34 cellular contexts compared by ENCODE assay signal in the genomic region with DNA sequence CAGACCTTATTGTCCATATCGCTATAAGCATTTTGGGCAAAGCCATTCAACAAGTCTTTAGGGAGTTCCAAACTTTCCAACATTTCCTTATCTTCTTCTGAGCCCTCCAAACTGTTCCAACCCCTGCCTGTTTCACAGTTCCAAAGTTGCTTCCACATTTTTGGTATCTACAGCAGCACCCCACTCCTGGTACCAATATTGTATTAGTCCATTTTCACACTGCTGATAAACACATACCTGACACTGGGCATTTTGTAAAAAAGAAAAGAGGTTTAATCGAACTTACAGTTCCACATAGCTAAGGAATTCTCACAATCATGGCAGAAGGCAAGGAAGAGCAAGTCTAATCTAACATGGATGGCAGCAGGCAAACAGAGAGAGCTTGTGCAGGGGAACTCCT.
"Had no signal": no experiment of that assay in that cellular context is flagged by ENCODE, and none has a peak within 500 bp of the region (broad histone marks: within the 10 kb centered on the region; RNA-seq: fewer than 3 reads in every experiment).

No MANE protein-coding gene starts in this region.

- H3K4me1 ChIP-seq: adrenal gland, ascending aorta, body of pancreas, breast epithelium had no signal

- FAIRE-seq: astrocyte, bronchial epithelial cell had no signal

- H3K9me3 ChIP-seq: adrenal gland had no signal

- H3K27me3 ChIP-seq: adrenal gland, ascending aorta, body of pancreas, brain microvascular endothelial cell, breast epithelium, cardiac muscle cell had no signal

- H3K4me3 ChIP-seq: adrenal gland, ascending aorta, body of pancreas, breast epithelium, cardiac muscle cell had no signal

- H3K27ac ChIP-seq: adrenal gland, ascending aorta, body of pancreas, brain microvascular endothelial cell, breast epithelium, cardiac muscle cell had no signal

- ATAC-seq: activated naive CD4-positive, alpha-beta T cell treated with anti-CD3 and anti-CD28 coated beads, Interleukin-2, amount 50 U/mL, for 72 hours; activated naive CD8-positive, alpha-beta T cell treated with anti-CD3 and anti-CD28 coated beads, Interleukin-2, amount 50 U/mL, for 24 hours; activated T-cell treated with anti-CD3 and anti-CD28 coated beads, Interleukin-2, amount 50 U/mL, for 4 hours; activated T-cell treated with anti-CD3 and anti-CD28 coated beads, Interleukin-2, amount 50 U/mL, for 72 hours; activated T-helper 17 cell treated with anti-CD3 and anti-CD28 coated beads, Interleukin-2, amount 50 U/mL, for 72 hours; body of pancreas had no signal

- DNase-seq: activated effector memory CD4-positive, alpha-beta T cell treated with anti-CD3 and anti-CD28 coated beads, Interleukin-2, amount 50 U/mL, for 16 hours; activated effector memory CD4-positive, alpha-beta T cell treated with Interleukin-2 at 50 U/mL for 16 hours; activated gamma-delta T cell; activated gamma-delta T cell treated with Interleukin-2 at 50 U/mL for 16 hours; activated naive CD4-positive, alpha-beta T cell; activated naive CD4-positive, alpha-beta T cell treated with anti-CD3 and anti-CD28 coated beads for 36 hours; activated naive CD4-positive, alpha-beta T cell treated with anti-CD3 and anti-CD28 coated beads, Interleukin-2, amount 10 ng/mL, durations not matched to agents 7 days and 5 days; activated naive CD4-positive, alpha-beta T cell treated with anti-CD3 and anti-CD28 coated beads, Interleukin-2, amount 50 U/mL, for 16 hours; activated naive CD4-positive, alpha-beta T cell treated with Interleukin-2 at 50 U/mL for 16 hours; activated naive CD8-positive, alpha-beta T cell treated with anti-CD3 and anti-CD28 coated beads for 36 hours; activated naive CD8-positive, alpha-beta T cell treated with anti-CD3 and anti-CD28 coated beads, Interleukin-2, amount 10 ng/mL, durations not matched to agents 7 days and 5 days; activated naive CD8-positive, alpha-beta T cell treated with anti-CD3 and anti-CD28 coated beads, Interleukin-2, amount 50 U/mL, for 24 hours; activated T-cell treated with anti-CD3 and anti-CD28 coated beads, Interleukin-2, amount 50 U/mL, for 1 hour; activated T-cell treated with anti-CD3 and anti-CD28 coated beads, Interleukin-2, amount 50 U/mL, for 24 hours; activated T-cell treated with anti-CD3 and anti-CD28 coated beads, Interleukin-2, amount 50 U/mL, for 4 hours; activated T-cell treated with anti-CD3 and anti-CD28 coated beads, Interleukin-2, amount 50 U/mL, for 48 hours; activated T-cell treated with anti-CD3 and anti-CD28 coated beads, Interleukin-2, amount 50 U/mL, for 72 hours; adrenal gland; amniotic stem cell; amygdala; anterior cingulate cortex; aorta; body of pancreas; brain microvascular endothelial cell; caudate nucleus; central memory CD4-positive, alpha-beta T cell; cerebellar nuclear complex had no signal

- H3K36me3 ChIP-seq: adrenal gland, ascending aorta, brain microvascular endothelial cell, breast epithelium, cardiac muscle cell had no signal
